Comparison of ENCODE assay signal across 32 cellular contexts in genomic region chr13:82647540-82647939, GRCh38.
"Had no signal": no experiment of that assay in that cellular context is flagged by ENCODE, and none has a peak within 500 bp of the region (broad histone marks: within the 10 kb centered on the region; RNA-seq: fewer than 3 reads in every experiment).

No MANE protein-coding gene starts in this region.

- H3K27ac ChIP-seq: epithelial cell of prostate, esophagus squamous epithelium, heart right ventricle, pancreas, prostate gland, vagina had no signal

- H3K27ac Mint-ChIP-seq: activated B cell treated with CpG ODN at 0.5 μM for 24 hours; activated naive CD8-positive, alpha-beta T cell; naive thymus-derived CD4-positive, alpha-beta T cell; stimulated activated memory B cell treated with anti-CD40 and anti-IgM and Interleukin-4, amounts not matched to agents 10 μg/mL and 1 μg/mL and 100 μg/mL, for 72 hours; stimulated activated naive CD8-positive, alpha-beta T cell treated with anti-CD3 and anti-CD28 coated beads, Interleukin-15, amount 100 ng/mL, for 72 hours; type B pancreatic cell had no signal

- H3K9me3 ChIP-seq: esophagus squamous epithelium, heart right ventricle, pancreas, prostate gland, vagina had no signal

- DNase-seq: activated B cell treated with CpG ODN at 0.5 μM for 24 hours; activated effector memory CD4-positive, alpha-beta T cell treated with Interleukin-2 at 50 U/mL for 16 hours; activated naive CD4-positive, alpha-beta T cell treated with Interleukin-2 at 50 U/mL for 16 hours; activated T-cell treated with anti-CD3 and anti-CD28 coated beads for 4 hours; anterior cingulate cortex; dermis blood vessel endothelial cell; effector CD4-positive, alpha-beta T cell; esophagus squamous epithelium; foreskin melanocyte; heart right ventricle; kidney; left colon; mammary epithelial cell; midbrain; naive thymus-derived CD4-positive, alpha-beta T cell; nucleus accumbens; pancreas; retina; stimulated activated CD4-positive, alpha-beta T cell treated with anti-CD3 and anti-CD28 coated beads, Interleukin-1b, Interleukin-23, amount 100 ng/mL, for 48 hours; stimulated activated CD4-positive, alpha-beta T cell treated with anti-CD3 and anti-CD28 coated beads, Interleukin-4, amount 100 ng/mL, for 4 hours; stimulated activated CD8-positive, alpha-beta memory T cell treated with anti-CD3 and anti-CD28 coated beads, Interleukin-4, amount 100 ng/mL, for 48 hours; stimulated activated naive CD8-positive, alpha-beta T cell treated with anti-CD3 and anti-CD28 coated beads, Interleukin-15, amount 100 ng/mL, for 72 hours; substantia nigra; T-helper 2 cell had no signal

- H3K27me3 ChIP-seq: esophagus squamous epithelium, heart right ventricle, pancreas, vagina had no signal

- H3K4me3 Mint-ChIP-seq: activated B cell treated with CpG ODN at 0.5 μM for 24 hours; activated naive CD8-positive, alpha-beta T cell; central memory CD8-positive, alpha-beta T cell; naive thymus-derived CD4-positive, alpha-beta T cell; stimulated activated memory B cell treated with anti-CD40 and anti-IgM and Interleukin-4, amounts not matched to agents 10 μg/mL and 1 μg/mL and 100 μg/mL, for 72 hours; stimulated activated naive CD8-positive, alpha-beta T cell treated with anti-CD3 and anti-CD28 coated beads, Interleukin-15, amount 100 ng/mL, for 72 hours; type B pancreatic cell had no signal

- H3K36me3 Mint-ChIP-seq: activated naive CD8-positive, alpha-beta T cell; naive thymus-derived CD4-positive, alpha-beta T cell; stimulated activated memory B cell treated with anti-CD40 and anti-IgM and Interleukin-4, amounts not matched to agents 10 μg/mL and 1 μg/mL and 100 μg/mL, for 72 hours; type B pancreatic cell had no signal

- H3K9me3 Mint-ChIP-seq: activated B cell treated with CpG ODN at 0.5 μM for 24 hours; central memory CD8-positive, alpha-beta T cell; stimulated activated memory B cell treated with anti-CD40 and anti-IgM and Interleukin-4, amounts not matched to agents 10 μg/mL and 1 μg/mL and 100 μg/mL, for 72 hours; stimulated activated naive CD8-positive, alpha-beta T cell treated with anti-CD3 and anti-CD28 coated beads, Interleukin-15, amount 100 ng/mL, for 72 hours; type B pancreatic cell had no signal

- H3K4me1 ChIP-seq: esophagus squamous epithelium, heart right ventricle, pancreas, prostate gland, vagina had no signal

- H3K27me3 Mint-ChIP-seq: activated B cell treated with CpG ODN at 0.5 μM for 24 hours; activated naive CD8-positive, alpha-beta T cell; central memory CD8-positive, alpha-beta T cell; naive thymus-derived CD4-positive, alpha-beta T cell; stimulated activated memory B cell treated with anti-CD40 and anti-IgM and Interleukin-4, amounts not matched to agents 10 μg/mL and 1 μg/mL and 100 μg/mL, for 72 hours; stimulated activated naive CD8-positive, alpha-beta T cell treated with anti-CD3 and anti-CD28 coated beads, Interleukin-15, amount 100 ng/mL, for 72 hours; type B pancreatic cell had no signal

- H3K4me1 Mint-ChIP-seq: activated B cell treated with CpG ODN at 0.5 μM for 24 hours; central memory CD8-positive, alpha-beta T cell; naive thymus-derived CD4-positive, alpha-beta T cell; stimulated activated memory B cell treated with anti-CD40 and anti-IgM and Interleukin-4, amounts not matched to agents 10 μg/mL and 1 μg/mL and 100 μg/mL, for 72 hours; stimulated activated naive CD8-positive, alpha-beta T cell treated with anti-CD3 and anti-CD28 coated beads, Interleukin-15, amount 100 ng/mL, for 72 hours had no signal

- ATAC-seq: heart right ventricle; left colon; naive thymus-derived CD4-positive, alpha-beta T cell; pancreas; stimulated activated memory B cell treated with anti-CD40 and anti-IgM and Interleukin-4, amounts not matched to agents 10 μg/mL and 1 μg/mL and 100 μg/mL, for 72 hours; stimulated activated naive CD8-positive, alpha-beta T cell treated with anti-CD3 and anti-CD28 coated beads, Interleukin-15, amount 100 ng/mL, for 72 hours had no signal

- H3K4me2 ChIP-seq: smooth muscle cell had no signal
